In genomic region chr15:96180062-96180745, GRCh38 we compare ENCODE assay signal across 1 cellular context.
TF ChIP-seq lines count a peak whose summit lies in the region.

No MANE protein-coding gene starts in this region.

TF ChIP-seq in K562, 482 proteins besides CTCF, POLR2A, EP300 and RAD21 (continued from another document):
- TF ChIP-seq FOXJ3 (CRISPR knock-in tag; IDR thresholded peaks at IDR 0.05) = no peak
